1 cellular context compared by ENCODE assay signal in the genomic region with DNA sequence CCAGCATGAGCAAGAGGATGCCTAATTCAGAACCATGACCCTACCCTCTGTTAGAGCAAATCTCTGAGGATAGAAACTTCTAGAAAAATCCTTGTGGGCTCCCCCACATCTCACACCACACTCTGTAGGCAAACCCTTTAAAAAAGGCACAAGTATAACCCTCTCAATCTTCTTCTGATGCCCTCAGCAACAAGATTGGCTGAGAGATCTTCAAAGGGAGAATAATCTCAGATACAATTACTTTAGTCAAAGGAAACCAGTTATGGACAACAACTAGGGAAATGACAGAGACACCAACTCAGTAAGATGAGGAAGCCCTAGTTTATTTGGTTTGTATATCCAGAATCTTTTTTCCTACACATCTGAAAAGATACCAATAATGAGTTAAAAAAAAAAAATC.
TF ChIP-seq lines count a peak whose summit lies in the region.

No MANE protein-coding gene starts in this region.

TF ChIP-seq in WTC11, 78 proteins besides CTCF, POLR2A, EP300 and RAD21 (continued from another document):
- TF ChIP-seq AR (CRISPR knock-in tag; IDR thresholded peaks at IDR 0.05) (no peak), ESRRA (CRISPR knock-in tag; IDR thresholded peaks at IDR 0.05; ENCODE audit: borderline replicate concordance) (no peak), ZNF219 (CRISPR knock-in tag; IDR thresholded peaks at IDR 0.05; ENCODE audit: borderline replicate concordance) (no peak), E2F5 (CRISPR knock-in tag; IDR thresholded peaks at IDR 0.05) (no peak)
- TF ChIP-seq, protein P1, sequence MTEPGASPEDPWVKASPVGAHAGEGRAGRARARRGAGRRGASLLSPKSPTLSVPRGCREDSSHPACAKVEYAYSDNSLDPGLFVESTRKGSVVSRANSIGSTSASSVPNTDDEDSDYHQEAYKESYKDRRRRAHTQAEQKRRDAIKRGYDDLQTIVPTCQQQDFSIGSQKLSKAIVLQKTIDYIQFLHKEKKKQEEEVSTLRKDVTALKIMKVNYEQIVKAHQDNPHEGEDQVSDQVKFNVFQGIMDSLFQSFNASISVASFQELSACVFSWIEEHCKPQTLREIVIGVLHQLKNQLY (CRISPR knock-in tag; IDR thresholded peaks at IDR 0.05) = no peak
